12 cellular contexts compared by ENCODE assay signal in the genomic region with DNA sequence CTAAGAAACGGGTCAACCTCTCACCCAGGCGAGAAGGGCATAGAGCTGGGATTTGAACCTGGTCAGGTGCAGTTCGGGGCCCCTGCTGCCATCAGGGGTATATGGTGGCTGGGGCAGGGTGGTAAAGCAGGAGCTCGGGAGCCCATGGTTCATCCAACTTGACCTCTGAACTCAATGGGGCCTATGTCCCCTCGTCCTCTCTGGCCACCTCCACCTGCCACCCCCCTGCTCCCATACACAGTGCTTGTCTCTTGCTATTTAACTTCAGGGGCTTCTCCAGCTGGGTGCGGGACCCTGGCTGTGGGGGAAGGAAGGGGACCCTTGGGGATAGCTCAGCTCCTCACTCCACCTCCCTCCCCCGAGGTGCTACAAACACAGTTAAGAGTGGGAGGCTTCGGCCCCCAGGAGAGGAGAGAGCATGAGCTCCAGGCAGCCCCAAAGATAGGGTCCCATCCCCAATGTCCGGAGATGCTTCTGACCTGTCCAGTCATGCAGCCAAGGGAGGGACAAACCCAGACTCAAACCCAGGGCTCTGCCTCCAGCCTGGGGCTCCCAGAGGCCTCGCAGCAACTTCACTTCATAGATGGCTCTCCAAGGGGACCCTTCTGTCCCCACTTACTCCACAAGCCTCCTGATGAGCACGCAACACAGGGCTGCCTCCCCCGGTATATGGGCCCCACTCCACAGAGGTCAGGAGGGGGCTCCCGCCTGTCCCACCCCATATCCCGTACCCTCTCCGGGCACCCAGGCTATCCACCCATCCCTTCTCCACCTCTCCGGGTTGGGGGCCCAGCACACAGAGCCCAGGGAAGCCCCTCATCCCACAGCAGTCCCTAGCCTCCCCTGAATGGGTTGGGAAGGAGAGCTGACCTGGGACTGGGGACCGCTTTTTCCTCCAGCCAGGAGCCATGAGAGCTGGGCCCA. TPM values are rescaled to one million over a fixed set of nuclear protein-coding genes. Genes with fewer than 3 reads are reported as not detected.
A peak's percentile ranks its signal among the peaks of the same experiment; 100 is the strongest.
DNase-seq lines count a peak whose midpoint lies in the region; ATAC-seq and TF ChIP-seq lines count a peak whose summit lies in the region.
"Had no signal": no experiment of that assay in that cellular context is flagged by ENCODE, and none has a peak within 500 bp of the region (broad histone marks: within the 10 kb centered on the region; RNA-seq: fewer than 3 reads in every experiment).

No MANE protein-coding gene starts in this region.

- H3K4me1 ChIP-seq in neuronal stem cell (ENCODE audit: control insufficient read depth in 2 of 2, insufficient read depth in 1 of 2, low read depth in 1 of 2, low read length in 2 of 2) (peaks cover 11 to 13% of the 10 kb centered on the region in 2 donors), thyroid gland (peaks cover 0 to 7% of the 10 kb centered on the region in 2 donors)

- no peak overlapping the region for H2BK120ac ChIP-seq in neuronal stem cell (ENCODE audit: low read depth, low read length)

- H3K79me1 ChIP-seq in neuronal stem cell (ENCODE audit: low read depth, low read length): no peaks in the 10 kb centered on the region

- no peak overlapping the region for H2BK15ac ChIP-seq in neuronal stem cell (ENCODE audit: low read length)

- no peak overlapping the region for H3K14ac ChIP-seq in neuronal stem cell (ENCODE audit: low read length)

- H2BK12ac ChIP-seq in neuronal stem cell (ENCODE audit: low read length): no peak overlapping the region

- no peak for TF ChIP-seq CTCF in GM12864 (IDR thresholded peaks at IDR 0.05; ENCODE audit: low read depth, low read length, missing control alignments)
- no peak for TF ChIP-seq CTCF in thyroid gland (IDR thresholded peaks at IDR 0.05)

- no peaks in the 10 kb centered on the region for H3K27me3 Mint-ChIP-seq in activated T-cell treated with anti-CD3 and anti-CD28 coated beads, Interleukin-2, amount 50 U/mL, for 72 hours (ENCODE audit: low read depth)

- no peak overlapping the region for H2BK5ac ChIP-seq in neuronal stem cell (ENCODE audit: low read length)

- no peak overlapping the region for H3K4me2 ChIP-seq in neuronal stem cell (ENCODE audit: insufficient read depth, low read length, poor library complexity, severe bottlenecking)

- TF ChIP-seq POLR2A in thyroid gland (IDR thresholded peaks at IDR 0.05): no peak

- H3K27ac ChIP-seq in neuronal stem cell (replicated peaks; ENCODE audit: low read length) (no peak overlapping the region), thyroid gland (no peak overlapping the region)

- H3K36me3 ChIP-seq in neuronal stem cell (replicated peaks in 1 of 2; ENCODE audit: control insufficient read depth in 2 of 2, insufficient read depth in 2 of 2, low read length in 2 of 2): no peaks in the 10 kb centered on the region
- no peaks in the 10 kb centered on the region for H3K36me3 ChIP-seq in thyroid gland

- peaks cover 87% of the 10 kb centered on the region for H3K4me1 Mint-ChIP-seq in activated T-cell treated with anti-CD3 and anti-CD28 coated beads, Interleukin-2, amount 50 U/mL, for 72 hours (ENCODE audit: low read depth)

- peak overlapping the region; percentile 40 for H3K23ac ChIP-seq in neuronal stem cell (ENCODE audit: low read depth, low read length, poor library complexity)

- H4K8ac ChIP-seq in neuronal stem cell (ENCODE audit: low read depth, low read length): no peak overlapping the region

- no peak overlapping the region for H3K9ac ChIP-seq in neuronal stem cell (ENCODE audit: low read depth, low read length, poor library complexity)

- H3K9me3 ChIP-seq in neuronal stem cell (replicated peaks in 1 of 2; ENCODE audit: control insufficient read depth in 2 of 2, insufficient read depth in 1 of 2, low read depth in 1 of 2, low read length in 2 of 2) (peaks cover 2 to 7% of the 10 kb centered on the region in 2 donors), thyroid gland (no peaks in the 10 kb centered on the region)

- peaks cover 10 to 11% of the 10 kb centered on the region in 2 donors for H3K9me3 Mint-ChIP-seq in activated T-cell treated with anti-CD3 and anti-CD28 coated beads, Interleukin-2, amount 50 U/mL, for 72 hours

- H2AFZ ChIP-seq in neuronal stem cell (ENCODE audit: low read length): peak overlapping the region; percentile 77

- peak overlapping the region; percentile 82 for H3K27ac Mint-ChIP-seq in activated T-cell treated with anti-CD3 and anti-CD28 coated beads, Interleukin-2, amount 50 U/mL, for 72 hours

- H3K18ac ChIP-seq in neuronal stem cell (ENCODE audit: low read length): peak overlapping the region; percentile 73

- peak overlapping the region; percentile 65 for H2AK5ac ChIP-seq in neuronal stem cell (ENCODE audit: low read depth, low read length)

- ATAC-seq in GM21619 (IDR thresholded peaks at IDR 0.05; ENCODE audit: unreplicated experiment): peak; percentile 7
- ATAC-seq in activated T-cell treated with anti-CD3 and anti-CD28 coated beads, Interleukin-2, amount 50 U/mL, for 72 hours (replicated peaks in 1 of 2): no peak

- H3K4me3 ChIP-seq in GM12864 (ENCODE audit: low read depth, low read length) (peak overlapping the region; percentile 70), neuronal stem cell (ENCODE audit: low read length in 2 of 2) (no peak overlapping the region), thyroid gland (replicated peaks in 1 of 3) (no peak overlapping the region)

- H3K36me3 Mint-ChIP-seq in activated T-cell treated with anti-CD3 and anti-CD28 coated beads, Interleukin-2, amount 50 U/mL, for 72 hours (ENCODE audit: insufficient read depth in 2 of 2): peaks cover 40 to 43% of the 10 kb centered on the region in 2 donors

- H3K27me3 ChIP-seq in neuronal stem cell (ENCODE audit: control insufficient read depth in 3 of 3, insufficient read depth in 3 of 3, low read depth in 1 of 3, low read length in 3 of 3) (peaks cover 0 to 4% (median 0%) of the 10 kb centered on the region in 3 experiments), thyroid gland (no peaks in the 10 kb centered on the region)

- H4K91ac ChIP-seq in neuronal stem cell (ENCODE audit: low read depth, low read length, poor library complexity): no peak overlapping the region

- peak overlapping the region; percentile 89 to 98 for H3K4me3 Mint-ChIP-seq in activated T-cell treated with anti-CD3 and anti-CD28 coated beads, Interleukin-2, amount 50 U/mL, for 72 hours

- peak overlapping the region; percentile 59 for H3K4ac ChIP-seq in neuronal stem cell (ENCODE audit: low read length)

- no peak for DNase-seq in GM12864 (ENCODE audit: low read depth)
- DNase-seq in activated T-cell treated with anti-CD3 and anti-CD28 coated beads, Interleukin-2, amount 50 U/mL, for 72 hours: no peak
- DNase-seq in neuronal stem cell (ENCODE audit: low spot score): no peak
- DNase-seq in kidney glomerular epithelial cell (lab: John Stamatoyannopoulos, UW): no peak
- no peak for DNase-seq in thyroid gland
- DNase-seq in NCI-H2227 (lab: John Stamatoyannopoulos, UW; ENCODE audit: unreplicated experiment): no peak
- DNase-seq in activated effector memory CD4-positive, alpha-beta T cell treated with Interleukin-2 at 50 U/mL for 16 hours: no peak
- DNase-seq: NCI-H2081 had no signal

- intact Hi-C loops in thyroid gland (cut with DNase I): no loop called here

- WGBS in neuronal stem cell (ENCODE audit: extremely low coverage in 2 of 2, insufficient read length in 2 of 2, insufficient replicate concordance in 1 of 2), 2 donors: no CpG with 5 or more reads among the region's 17 CpGs
- 85 to 86% methylated on average over 15 to 16 of the region's 17 CpGs for WGBS in thyroid gland, 2 donors

RNA-seq across cellular contexts. Expression of gene IL2RB, which starts 0.7 kb away (rescaled TPM):
- 100 to 1,000 TPM; 313 to 440 TPM for total RNA-seq in activated T-cell treated with anti-CD3 and anti-CD28 coated beads, Interleukin-2, amount 50 U/mL, for 72 hours
- 0.47 TPM for polyA plus RNA-seq in neuronal stem cell (2013, experiment 1 of 2)
- 0.43 TPM for polyA plus RNA-seq in neuronal stem cell (2013, experiment 2 of 2)
- 1 to 10 TPM in 1 of 4 donors, under 1 TPM in 3; 0.11 to 1.7 (median 0.73) TPM for total RNA-seq in thyroid gland

RNA-seq across cellular contexts. Expression of gene C1QTNF6, which starts 39.0 kb away (rescaled TPM):
- 10 to 100 TPM; 22.7 to 30.0 TPM for total RNA-seq in activated T-cell treated with anti-CD3 and anti-CD28 coated beads, Interleukin-2, amount 50 U/mL, for 72 hours
- 17.0 TPM for polyA plus RNA-seq in neuronal stem cell (2013, experiment 1 of 2)
- 18.2 TPM for polyA plus RNA-seq in neuronal stem cell (2013, experiment 2 of 2)
- 1 to 10 TPM; 1.7 to 4.8 (median 3.6) TPM for total RNA-seq in thyroid gland

RNA-seq across cellular contexts. Expression of gene TMPRSS6, which starts 39.5 kb away (rescaled TPM):
- 10 to 100 TPM; 26.8 to 59.4 TPM for total RNA-seq in activated T-cell treated with anti-CD3 and anti-CD28 coated beads, Interleukin-2, amount 50 U/mL, for 72 hours
- polyA plus RNA-seq in neuronal stem cell (2013, experiment 1 of 2): 0.01 TPM
- polyA plus RNA-seq in neuronal stem cell (2013, experiment 2 of 2): not detected
- under 1 TPM in 1 of 4 donors, not detected in 3; 0.50 TPM for total RNA-seq in thyroid gland
- total RNA-seq: epithelial cell of proximal tubule, skeletal muscle tissue, subcutaneous adipose tissue had no signal

Comparison
In these comparisons a context has a peak if more than half of its experiments do, and no peak if none do; other contexts are left out.
1. RNA of gene IL2RB, which starts 0.7 kb away (total RNA-seq): 313 to 440 TPM in activated T-cell treated with anti-CD3 and anti-CD28 coated beads, Interleukin-2, amount 50 U/mL, for 72 hours; 0.11 to 1.7 TPM in thyroid gland; every median in the first group is over 100 times any median in the second.
2. RNA of gene C1QTNF6, which starts 39.0 kb away (total RNA-seq): 22.7 to 30.0 TPM in activated T-cell treated with anti-CD3 and anti-CD28 coated beads, Interleukin-2, amount 50 U/mL, for 72 hours; 1.7 to 4.8 TPM in thyroid gland; every median in the first group is over 4 times any median in the second.
3. RNA of gene TMPRSS6, which starts 39.5 kb away (total RNA-seq): 26.8 to 59.4 TPM in activated T-cell treated with anti-CD3 and anti-CD28 coated beads, Interleukin-2, amount 50 U/mL, for 72 hours; 0.50 TPM in thyroid gland; every median in the first group is over 10 times any median in the second.